In the genomic region with DNA sequence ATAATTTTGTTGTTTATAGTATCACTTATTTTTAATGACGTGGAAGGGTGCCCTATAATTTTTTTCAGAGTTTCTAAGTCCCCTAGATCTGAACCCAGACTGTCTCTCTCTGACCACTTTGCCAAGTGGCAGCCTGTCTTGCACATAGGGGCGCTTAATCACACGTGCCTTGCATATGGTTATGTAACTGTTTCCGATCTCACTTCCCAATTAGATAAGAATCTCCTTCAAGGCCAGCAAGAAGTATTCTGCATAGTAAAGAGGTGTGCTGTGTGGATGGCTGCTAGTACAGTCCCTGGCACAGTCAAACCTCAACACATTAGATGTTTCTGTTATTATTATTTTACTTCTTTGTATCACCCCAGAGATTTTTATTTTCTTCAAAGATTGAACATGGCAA, we compare ENCODE assay signal across 15 cellular contexts.
DNase-seq lines count a peak whose midpoint lies in the region; ATAC-seq and TF ChIP-seq lines count a peak whose summit lies in the region.
"Had no signal": no experiment of that assay in that cellular context is flagged by ENCODE, and none has a peak within 500 bp of the region (broad histone marks: within the 10 kb centered on the region; RNA-seq: fewer than 3 reads in every experiment).

No MANE protein-coding gene starts in this region.

- H3K4me3 ChIP-seq in left lung (no peak overlapping the region), vagina (no peak overlapping the region)

- TF ChIP-seq POLR2A in vagina (IDR thresholded peaks at IDR 0.05) = no peak

- peak; percentile 94 for DNase-seq in GF-D8 (lab: John Stamatoyannopoulos, UW)
- peak; percentile 82 for DNase-seq in MV-4-11 (lab: John Stamatoyannopoulos, UW)
- DNase-seq in SKM-1 treated with dmso at 0.1 percent for 144 hours (lab: John Stamatoyannopoulos, UW; ENCODE audit: unreplicated experiment) = peak; percentile 89
- DNase-seq in left lung = no peak
- no peak for DNase-seq in NCI-H146 treated with DMSO at 0.1 percent for 48 hours (lab: John Stamatoyannopoulos, UW; ENCODE audit: unreplicated experiment)
- no peak for DNase-seq in stimulated activated naive CD8-positive, alpha-beta T cell treated with anti-CD3 and anti-CD28 coated beads, Interleukin-15, amount 100 ng/mL, for 72 hours
- no peak for DNase-seq in vagina (ENCODE audit: extremely low spot score in 2 of 2)
- DNase-seq in HUDEP-2 (lab: John Stamatoyannopoulos, UW; ENCODE audit: unreplicated experiment in 76 of 76) = no peak
- DNase-seq: DMS79 treated with DMSO at 0.1 percent for 48 hours, GOT3, NCI-H1417, NCI-H2029 treated with DMSO at 0.1 percent for 48 hours, NCI-H524 had no signal

- H3K27me3 ChIP-seq in left lung = no peaks in the 10 kb centered on the region
- H3K27me3 ChIP-seq in vagina = no peaks in the 10 kb centered on the region

- H3K4me1 ChIP-seq in left lung (no peaks in the 10 kb centered on the region), vagina (no peaks in the 10 kb centered on the region)

- no peak overlapping the region for H3K4me3 Mint-ChIP-seq in stimulated activated naive CD8-positive, alpha-beta T cell treated with anti-CD3 and anti-CD28 coated beads, Interleukin-15, amount 100 ng/mL, for 72 hours
- H3K4me3 Mint-ChIP-seq: CD14-positive monocyte had no signal

- no peak overlapping the region for H3K27ac ChIP-seq in left lung
- no peak overlapping the region for H3K27ac ChIP-seq in vagina

- no peaks in the 10 kb centered on the region for H3K4me1 Mint-ChIP-seq in stimulated activated naive CD8-positive, alpha-beta T cell treated with anti-CD3 and anti-CD28 coated beads, Interleukin-15, amount 100 ng/mL, for 72 hours

- H3K36me3 ChIP-seq in left lung (no peaks in the 10 kb centered on the region), vagina (no peaks in the 10 kb centered on the region)

- peak; percentile 33 for ATAC-seq in left lung
- ATAC-seq in stimulated activated naive CD8-positive, alpha-beta T cell treated with anti-CD3 and anti-CD28 coated beads, Interleukin-15, amount 100 ng/mL, for 72 hours = no peak
- ATAC-seq: SK-N-SH treated with all-trans-retinoic acid at 6 μM for 48 hours had no signal

- no peak overlapping the region for H3K27ac Mint-ChIP-seq in stimulated activated naive CD8-positive, alpha-beta T cell treated with anti-CD3 and anti-CD28 coated beads, Interleukin-15, amount 100 ng/mL, for 72 hours

- intact Hi-C loops in left lung (cut with DNase I) = no loop called here
- intact Hi-C loops in vagina (cut with DNase I) = no loop called here

- H3K9me3 Mint-ChIP-seq in stimulated activated naive CD8-positive, alpha-beta T cell treated with anti-CD3 and anti-CD28 coated beads, Interleukin-15, amount 100 ng/mL, for 72 hours = peaks cover 0 to 6% of the 10 kb centered on the region in 2 donors

- TF ChIP-seq CTCF in left lung (IDR thresholded peaks at IDR 0.05) = no peak
- no peak for TF ChIP-seq CTCF in vagina (IDR thresholded peaks at IDR 0.05)

- no peaks in the 10 kb centered on the region for H3K9me3 ChIP-seq in left lung
- no peaks in the 10 kb centered on the region for H3K9me3 ChIP-seq in vagina

- peaks cover 4% of the 10 kb centered on the region for H3K27me3 Mint-ChIP-seq in stimulated activated naive CD8-positive, alpha-beta T cell treated with anti-CD3 and anti-CD28 coated beads, Interleukin-15, amount 100 ng/mL, for 72 hours

Comparison
In these comparisons a context has a peak if more than half of its experiments do, and no peak if none do; other contexts are left out.
1. DNase-seq: peak in GF-D8 (single experiment), MV-4-11 (single experiment) and SKM-1 treated with dmso at 0.1 percent for 144 hours (single experiment); none in left lung (0 of 2), NCI-H146 treated with DMSO at 0.1 percent for 48 hours (single experiment), stimulated activated naive CD8-positive, alpha-beta T cell treated with anti-CD3 and anti-CD28 coated beads, Interleukin-15, amount 100 ng/mL, for 72 hours (0 of 2), vagina (0 of 2) and HUDEP-2 (0 of 76).